Comparison of ENCODE assay signal across 1 cellular context in the genomic region with DNA sequence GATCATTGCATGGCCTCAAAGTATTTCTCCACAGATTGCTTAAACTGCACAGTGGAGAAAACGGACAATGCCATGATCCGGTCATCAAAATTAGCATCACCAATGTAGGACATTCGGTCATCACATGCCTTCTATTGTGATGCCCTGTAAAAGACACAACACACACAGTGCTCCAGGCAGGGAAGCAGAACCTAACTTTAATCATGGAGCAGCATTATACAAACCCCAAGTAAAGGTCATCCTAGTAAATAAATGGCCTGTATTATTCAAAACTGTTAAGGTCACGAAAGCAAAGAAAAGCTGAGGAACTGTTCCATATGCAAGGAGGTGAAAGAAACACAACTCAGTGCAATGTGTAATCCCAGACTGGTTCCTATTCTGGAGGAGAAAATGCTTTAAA.
TF ChIP-seq lines count a peak whose summit lies in the region.

No MANE protein-coding gene starts in this region.

TF ChIP-seq in H1, 55 proteins besides CTCF, POLR2A, EP300 and RAD21:
- TF ChIP-seq SRF (IDR thresholded peaks at IDR 0.05; ENCODE audit: low read depth, low read length) (no peak), CBX5 (IDR thresholded peaks at IDR 0.05; ENCODE audit: low read depth, low read length) (no peak), RBBP5 (IDR thresholded peaks at IDR 0.05; ENCODE audit: borderline replicate concordance, low read depth, low read length) (no peak), CHD2 (IDR thresholded peaks at IDR 0.05; ENCODE audit: low read length) (no peak), HDAC6 (IDR thresholded peaks at IDR 0.05; ENCODE audit: low read depth, low read length) (no peak), ZNF274 (IDR thresholded peaks at IDR 0.05; ENCODE audit: borderline replicate concordance, extremely low read depth, low read length) (no peak)
- TF ChIP-seq, protein P1, sequence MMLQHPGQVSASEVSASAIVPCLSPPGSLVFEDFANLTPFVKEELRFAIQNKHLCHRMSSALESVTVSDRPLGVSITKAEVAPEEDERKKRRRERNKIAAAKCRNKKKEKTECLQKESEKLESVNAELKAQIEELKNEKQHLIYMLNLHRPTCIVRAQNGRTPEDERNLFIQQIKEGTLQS (IDR thresholded peaks at IDR 0.05; ENCODE audit: insufficient read depth, low read depth, low read length), result no peak
